Comparison of ENCODE assay signal across 32 cellular contexts in genomic region chr21:44727321-44727720, GRCh38. TPM values are rescaled to one million over a fixed set of nuclear protein-coding genes. Genes with fewer than 3 reads are reported as not detected.
"Had no signal": no experiment of that assay in that cellular context is flagged by ENCODE, and none has a peak within 500 bp of the region (broad histone marks: within the 10 kb centered on the region; RNA-seq: fewer than 3 reads in every experiment).

No MANE protein-coding gene starts in this region.

- H3K27ac Mint-ChIP-seq: immature natural killer cell; memory B cell; nephron; neural progenitor cell; stimulated activated effector memory CD8-positive, alpha-beta T cell treated with anti-CD3 and anti-CD28 coated beads, Interleukin-12 subunit alpha, Interleukin-12 subunit beta, amount 100 ng/mL, for 72 hours had no signal

- H3K36me3 Mint-ChIP-seq: memory B cell; stimulated activated effector memory CD8-positive, alpha-beta T cell treated with anti-CD3 and anti-CD28 coated beads, Interleukin-12 subunit alpha, Interleukin-12 subunit beta, amount 100 ng/mL, for 72 hours had no signal

- H3K36me3 ChIP-seq: esophagus squamous epithelium, heart right ventricle, neural progenitor cell, prostate gland, right atrium auricular region, sigmoid colon, stomach, tibial artery, upper lobe of left lung, uterus had no signal

- H3K4me1 ChIP-seq: prostate gland, uterus had no signal

- H3K27me3 ChIP-seq: testis, uterus had no signal

- H3K27ac ChIP-seq: coronary artery, esophagus squamous epithelium, heart right ventricle, neural progenitor cell, prostate gland, right atrium auricular region, sigmoid colon, stomach, testis, tibial artery, upper lobe of left lung, uterus had no signal

- H3K4me3 Mint-ChIP-seq: effector memory CD8-positive, alpha-beta T cell; immature natural killer cell; memory B cell; nephron; neural progenitor cell; stimulated activated effector memory CD8-positive, alpha-beta T cell treated with anti-CD3 and anti-CD28 coated beads, Interleukin-12 subunit alpha, Interleukin-12 subunit beta, amount 100 ng/mL, for 72 hours had no signal

- H3K9ac ChIP-seq: neural progenitor cell had no signal

- DNase-seq: effector memory CD8-positive, alpha-beta T cell; erythroblast; esophagus squamous epithelium; foreskin melanocyte; glutamatergic neuron; heart right ventricle; hippocampal formation; immature natural killer cell; stimulated activated CD4-positive, alpha-beta T cell treated with anti-CD3 and anti-CD28 coated beads, Interleukin-2, amount 100 ng/mL, for 24 hours; stimulated activated CD4-positive, alpha-beta T cell treated with anti-CD3 and anti-CD28 coated beads, Interleukin-4, amount 100 ng/mL, for 24 hours; stimulated activated naive CD4-positive, alpha-beta T cell treated with Interleukin-2 at 50 U/mL for 16 hours; stomach; testis; tibial artery; uterus had no signal

- H3K9me3 ChIP-seq: esophagus squamous epithelium, heart right ventricle, prostate gland, right atrium auricular region, sigmoid colon, stomach, testis, tibial artery, upper lobe of left lung, uterus had no signal

- ATAC-seq: effector memory CD8-positive, alpha-beta T cell; heart right ventricle; left lobe of liver; stimulated activated effector memory CD8-positive, alpha-beta T cell treated with anti-CD3 and anti-CD28 coated beads, Interleukin-12 subunit alpha, Interleukin-12 subunit beta, amount 100 ng/mL, for 72 hours had no signal

- H3K9me3 Mint-ChIP-seq: effector memory CD8-positive, alpha-beta T cell; immature natural killer cell; memory B cell; stimulated activated effector memory CD8-positive, alpha-beta T cell treated with anti-CD3 and anti-CD28 coated beads, Interleukin-12 subunit alpha, Interleukin-12 subunit beta, amount 100 ng/mL, for 72 hours had no signal

- H3K4me3 ChIP-seq: coronary artery, esophagus squamous epithelium, heart right ventricle, lung, neural progenitor cell, prostate gland, right atrium auricular region, sigmoid colon, stomach, testis, tibial artery, upper lobe of left lung, uterus had no signal

RNA-seq across cellular contexts. Expression of gene TSPEAR, which starts 15.9 kb away (rescaled TPM):
- total RNA-seq: esophagus squamous epithelium, left lobe of liver, mononuclear cell, osteoblast, right atrium auricular region, sigmoid colon, skeletal muscle tissue, subcutaneous adipose tissue had no signal

RNA-seq across cellular contexts. Expression of gene KRTAP10-12, which starts 30.3 kb away (rescaled TPM):
- total RNA-seq: dermis microvascular lymphatic vessel endothelial cell, esophagus squamous epithelium, heart right ventricle, left lobe of liver, liver, lung, mononuclear cell, osteoblast, prostate gland, right atrium auricular region, sigmoid colon, skeletal muscle tissue, stomach, subcutaneous adipose tissue, testis, upper lobe of left lung, uterus had no signal

RNA-seq across cellular contexts. Expression of gene KRTAP12-1, which starts 45.4 kb away (rescaled TPM):
- total RNA-seq: dermis microvascular lymphatic vessel endothelial cell, esophagus squamous epithelium, heart right ventricle, left lobe of liver, liver, lung, mononuclear cell, osteoblast, prostate gland, right atrium auricular region, sigmoid colon, skeletal muscle tissue, subcutaneous adipose tissue, testis, upper lobe of left lung had no signal
